Comparison of ENCODE assay signal across 8 cellular contexts in the genomic region with DNA sequence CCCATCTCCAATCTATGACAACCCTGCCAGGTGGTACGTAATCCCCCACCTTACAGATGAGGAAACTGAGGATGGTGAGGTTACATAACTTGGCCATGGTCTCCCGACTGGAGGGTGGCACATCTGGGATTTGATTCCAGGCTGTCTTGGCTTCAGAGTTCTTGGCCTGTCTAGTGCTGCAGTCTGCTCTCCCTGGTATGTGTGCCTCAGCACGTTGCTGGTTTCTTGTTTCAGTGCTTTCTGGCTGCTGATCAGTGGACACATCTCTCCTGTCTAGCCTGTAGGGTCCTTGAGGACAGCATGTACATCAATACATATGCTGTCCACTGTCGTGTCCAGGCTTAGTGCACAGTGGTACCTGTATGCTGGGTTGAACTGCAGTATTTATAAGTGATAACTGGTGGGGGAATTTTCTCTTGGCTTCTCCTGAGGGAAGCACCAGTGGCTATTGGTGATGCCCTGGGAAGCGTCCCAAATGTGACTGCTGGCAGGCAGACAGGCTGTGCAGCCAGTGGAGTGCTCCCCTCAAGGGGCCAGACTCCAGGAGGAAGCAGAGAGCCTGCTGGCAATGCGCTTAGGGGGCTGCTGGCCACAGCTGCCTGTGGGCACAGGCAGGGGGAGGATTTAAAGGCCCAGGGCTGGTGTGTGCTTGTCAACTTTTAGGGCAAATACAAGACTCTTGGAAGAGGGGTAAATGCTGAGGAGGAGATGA. TPM values are rescaled to one million over a fixed set of nuclear protein-coding genes. Genes with fewer than 3 reads are reported as not detected.
A peak's percentile ranks its signal among the peaks of the same experiment; 100 is the strongest.
DNase-seq lines count a peak whose midpoint lies in the region; ATAC-seq and TF ChIP-seq lines count a peak whose summit lies in the region.

No MANE protein-coding gene starts in this region.

- no peaks in the 10 kb centered on the region for H3K9me3 Mint-ChIP-seq in activated naive CD4-positive, alpha-beta T cell treated with anti-CD3 and anti-CD28 coated beads, Interleukin-2, amount 50 U/mL, for 72 hours

- H3K27ac ChIP-seq in angular gyrus (ENCODE audit: low read depth, low read length) (peak overlapping the region; percentile 93), lung (ENCODE audit: low read depth in 1 of 2, low read length in 1 of 2) (peak overlapping the region; percentile 40 to 92), tibial artery (peak overlapping the region; percentile 40 to 57)

- no peak for DNase-seq in activated naive CD4-positive, alpha-beta T cell treated with anti-CD3 and anti-CD28 coated beads, Interleukin-2, amount 50 U/mL, for 72 hours (ENCODE audit: low spot score in 2 of 2)
- DNase-seq in activated naive CD4-positive, alpha-beta T cell treated with anti-CD3 and anti-CD28 coated beads, Interleukin-2, amount 50 U/mL, for 16 hours, result no peak
- DNase-seq in lung (ENCODE audit: low spot score) (no peak), tibial artery (no peak), COLO829 (ENCODE audit: low spot score) (no peak)

- no peaks in the 10 kb centered on the region for H3K9me3 ChIP-seq in lung (ENCODE audit: control insufficient read depth in 2 of 2, insufficient read depth in 1 of 2, low read length in 1 of 2)
- H3K9me3 ChIP-seq in tibial artery, result no peaks in the 10 kb centered on the region

- H3K4me3 ChIP-seq in lung (no peak overlapping the region), tibial artery (no peak overlapping the region)

- H3K27ac Mint-ChIP-seq in activated naive CD4-positive, alpha-beta T cell treated with anti-CD3 and anti-CD28 coated beads, Interleukin-2, amount 50 U/mL, for 72 hours, result peak overlapping the region; percentile 93 to 94

- peaks cover 0 to 26% of the 10 kb centered on the region in 2 donors for H3K36me3 ChIP-seq in lung (ENCODE audit: control insufficient read depth in 2 of 2, insufficient read depth in 2 of 2, low read length in 2 of 2)
- peaks cover 0 to 19% (median 0%) of the 10 kb centered on the region in 3 donors for H3K36me3 ChIP-seq in tibial artery

- intact Hi-C loops in tibial artery (cut with DNase I; ENCODE audit: low total_unique reads), result no loop called here

- peak in 1 of 2 donors; percentile 20 for ATAC-seq in activated naive CD4-positive, alpha-beta T cell treated with anti-CD3 and anti-CD28 coated beads, Interleukin-2, amount 50 U/mL, for 72 hours
- ATAC-seq in lung (ENCODE audit: insufficient read depth, low FRiP score), result no peak
- no peak for ATAC-seq in GM19455 (IDR thresholded peaks at IDR 0.05; ENCODE audit: unreplicated experiment)
- no peak for ATAC-seq in GM18867 (IDR thresholded peaks at IDR 0.05; ENCODE audit: unreplicated experiment)

- no peaks in the 10 kb centered on the region for H3K36me3 Mint-ChIP-seq in activated naive CD4-positive, alpha-beta T cell treated with anti-CD3 and anti-CD28 coated beads, Interleukin-2, amount 50 U/mL, for 72 hours

- TF ChIP-seq CTCF in lung (IDR thresholded peaks at IDR 0.05; ENCODE audit: control extremely low read depth, extremely low read depth), result no peak
- no peak for TF ChIP-seq CTCF in tibial artery (IDR thresholded peaks at IDR 0.05)

- WGBS in lung, 2 donors, result 63 to 73% methylated on average over 6 of the region's 6 CpGs

- H3K4me1 ChIP-seq in lung (ENCODE audit: control insufficient read depth in 2 of 2, insufficient read depth in 2 of 2, low read length in 2 of 2), result peaks cover 0 to 14% of the 10 kb centered on the region in 2 donors
- H3K4me1 ChIP-seq in tibial artery, result peaks cover 0 to 47% (median 26%) of the 10 kb centered on the region in 4 donors

- H3K27me3 ChIP-seq in lung (ENCODE audit: control insufficient read depth, insufficient read depth) (no peaks in the 10 kb centered on the region), tibial artery (no peaks in the 10 kb centered on the region)

RNA-seq across cellular contexts. Expression of gene CTRL, which starts 14.4 kb away (rescaled TPM):
- 1 to 10 TPM; 1.8 to 3.8 TPM for total RNA-seq in activated naive CD4-positive, alpha-beta T cell treated with anti-CD3 and anti-CD28 coated beads, Interleukin-2, amount 50 U/mL, for 72 hours
- 1 to 10 TPM in 1 of 2 donors, not detected in 1; 2.0 TPM for total RNA-seq in lung
- polyA plus RNA-seq in lung, result 1 to 10 TPM; 1.0 to 2.5 TPM

RNA-seq across cellular contexts. Expression of gene PSMB10, which starts 19.4 kb away (rescaled TPM):
- total RNA-seq in activated naive CD4-positive, alpha-beta T cell treated with anti-CD3 and anti-CD28 coated beads, Interleukin-2, amount 50 U/mL, for 72 hours, result 100 to 1,000 TPM; 156 to 215 TPM
- total RNA-seq in lung, result 10 to 100 TPM; 36.6 to 94.9 TPM
- polyA plus RNA-seq in lung, result 100 to 1,000 TPM; 129 to 186 TPM

RNA-seq across cellular contexts. Expression of gene PSKH1, which starts 24.2 kb away (rescaled TPM):
- 10 to 100 TPM in 1 of 2 donors, 1 to 10 TPM in 1; 3.5 to 11.6 TPM for total RNA-seq in activated naive CD4-positive, alpha-beta T cell treated with anti-CD3 and anti-CD28 coated beads, Interleukin-2, amount 50 U/mL, for 72 hours
- 10 to 100 TPM; 11.8 to 32.9 TPM for total RNA-seq in lung
- polyA plus RNA-seq in lung, result 10 to 100 TPM; 17.9 to 24.5 TPM

RNA-seq across cellular contexts. Expression of gene LCAT, which starts 26.6 kb away (rescaled TPM):
- 10 to 100 TPM; 15.7 to 32.5 TPM for total RNA-seq in activated naive CD4-positive, alpha-beta T cell treated with anti-CD3 and anti-CD28 coated beads, Interleukin-2, amount 50 U/mL, for 72 hours
- total RNA-seq in lung, result 10 to 100 TPM in 1 of 2 donors, 1 to 10 TPM in 1; 8.4 to 43.9 TPM
- polyA plus RNA-seq in lung, result 10 to 100 TPM; 11.8 to 32.1 TPM

RNA-seq across cellular contexts. Expression of gene NRN1L, which starts 32.6 kb away (rescaled TPM):
- total RNA-seq in activated naive CD4-positive, alpha-beta T cell treated with anti-CD3 and anti-CD28 coated beads, Interleukin-2, amount 50 U/mL, for 72 hours, result under 1 TPM in 1 of 2 donors, not detected in 1; 0.78 TPM
- 1 to 10 TPM; 2.1 to 5.8 TPM for total RNA-seq in lung
- polyA plus RNA-seq in lung, result 1 to 10 TPM; 1.1 to 5.0 TPM
